ENCODE assay signal across 22 cellular contexts in genomic region chr10:126315471-126316177, GRCh38.
DNase-seq lines count a peak whose midpoint lies in the region; ATAC-seq and TF ChIP-seq lines count a peak whose summit lies in the region.
"Had no signal": no experiment of that assay in that cellular context is flagged by ENCODE, and none has a peak within 500 bp of the region (broad histone marks: within the 10 kb centered on the region; RNA-seq: fewer than 3 reads in every experiment).

No MANE protein-coding gene starts in this region.

- 5% methylated on average over 12 of the region's 12 CpGs for WGBS in mammary epithelial cell (ENCODE audit: low coverage, missing lambda C conversion rate)

- dilution Hi-C loops in mammary epithelial cell (cut with HindIII; ENCODE audit: low sequenced_read_pairs): no loop called here

- no peaks in the 10 kb centered on the region for H3K36me3 ChIP-seq in right atrium auricular region
- no peaks in the 10 kb centered on the region for H3K36me3 ChIP-seq in mammary epithelial cell (ENCODE audit: insufficient read depth, low read length)
- no peaks in the 10 kb centered on the region for H3K36me3 ChIP-seq in lower lobe of right lung
- H3K36me3 ChIP-seq: upper lobe of right lung had no signal

- no peaks in the 10 kb centered on the region for H3K4me1 ChIP-seq in right atrium auricular region
- no peaks in the 10 kb centered on the region for H3K4me1 ChIP-seq in mammary epithelial cell (ENCODE audit: insufficient read depth, low read length)
- no peaks in the 10 kb centered on the region for H3K4me1 ChIP-seq in lower lobe of right lung
- H3K4me1 ChIP-seq: Caco-2, psoas muscle had no signal

- H2AFZ ChIP-seq in mammary epithelial cell (ENCODE audit: low read depth, low read length): peak overlapping the region; percentile 24

- in situ Hi-C loops in mammary epithelial cell (cut with MboI; ENCODE audit: low sequenced_read_pairs in 2 of 2): no loop called here

- H3K27me3 ChIP-seq in right atrium auricular region: no peaks in the 10 kb centered on the region
- H3K27me3 ChIP-seq in mammary epithelial cell (ENCODE audit: insufficient read depth, low read length): peaks cover 4% of the 10 kb centered on the region
- H3K27me3 ChIP-seq in lower lobe of right lung (ENCODE audit: low read depth): no peaks in the 10 kb centered on the region
- H3K27me3 ChIP-seq: upper lobe of right lung had no signal

- no peak overlapping the region for H3K4me2 ChIP-seq in mammary epithelial cell (ENCODE audit: insufficient read depth, low read depth, low read length)

- TF ChIP-seq CTCF in right atrium auricular region (IDR thresholded peaks at IDR 0.05): no peak
- TF ChIP-seq CTCF in mammary epithelial cell (conservative IDR thresholded peaks at IDR 0.05 in 1 of 2, IDR thresholded peaks at IDR 0.05 in 1 of 2; ENCODE audit: extremely low read depth in 1 of 2, insufficient read depth in 1 of 2, low read depth in 1 of 2, low read length in 2 of 2): no peak
- TF ChIP-seq CTCF in lower lobe of right lung (IDR thresholded peaks at IDR 0.05): no peak

- H3K79me2 ChIP-seq in mammary epithelial cell (ENCODE audit: insufficient read depth, low read length): no peaks in the 10 kb centered on the region

- DNase-seq in left cardiac atrium: no peak
- DNase-seq in right atrium auricular region (ENCODE audit: low spot score): no peak
- no peak for DNase-seq in mammary epithelial cell
- DNase-seq in medulla oblongata (ENCODE audit: extremely low spot score): peak; percentile 9
- DNase-seq in SIG-M5 treated with dmso at 0.1 percent for 504 hours (lab: John Stamatoyannopoulos, UW; ENCODE audit: unreplicated experiment): no peak
- no peak for DNase-seq in lower lobe of right lung
- DNase-seq in posterior vena cava (ENCODE audit: low spot score): no peak
- DNase-seq: 8988T; activated B cell treated with CpG ODN at 0.5 μM for 24 hours; activated CD8-positive, alpha-beta memory T cell treated with anti-CD3 and anti-CD28 coated beads, Interleukin-2, amount 50 U/mL, for 4 hours; activated naive CD4-positive, alpha-beta T cell treated with Interleukin-2 at 50 U/mL for 16 hours; Caco-2; endodermal cell; head of caudate nucleus; KBM-7; NCI-H1436 treated with DMSO at 0.1 percent for 48 hours; NCI-H446; psoas muscle; stimulated activated CD4-positive, alpha-beta T cell treated with anti-CD3 and anti-CD28 coated beads, Interleukin-2, amount 100 ng/mL, for 24 hours; T-cell; upper lobe of right lung had no signal

- no peaks in the 10 kb centered on the region for H4K20me1 ChIP-seq in mammary epithelial cell (ENCODE audit: insufficient read depth, low read length)

- no peak overlapping the region for H3K9ac ChIP-seq in mammary epithelial cell (ENCODE audit: insufficient read depth, low read length)

- BruUV-seq in mammary epithelial cell (replicated peaks; lab: Mats Ljungman, UMichigan): no TSS peak

- intact Hi-C loops in left cardiac atrium (cut with DNase I) (no loop called here), mammary epithelial cell (cut with micrococcal nuclease) (no loop called here), lower lobe of right lung (cut with DNase I) (no loop called here), posterior vena cava (cut with DNase I) (no loop called here)

- no peaks in the 10 kb centered on the region for H3K9me3 ChIP-seq in right atrium auricular region
- H3K9me3 ChIP-seq in mammary epithelial cell (replicated peaks; ENCODE audit: insufficient read depth, low read length): no peaks in the 10 kb centered on the region
- H3K9me3 ChIP-seq in lower lobe of right lung: no peaks in the 10 kb centered on the region
- H3K9me3 ChIP-seq: Caco-2, psoas muscle, upper lobe of right lung had no signal

- CTCF ChIA-PET in mammary epithelial cell (lab: Charles Lee; ENCODE audit: low non-redundant PET): interaction anchor here (0.7 kb wide), 1 partner anchor 925 kb away, joined by 4 read pairs; no protein-coding TSS in a partner anchor

- no peak overlapping the region for H3K27ac ChIP-seq in right atrium auricular region
- no peak overlapping the region for H3K27ac ChIP-seq in mammary epithelial cell (ENCODE audit: insufficient read depth, low read depth, low read length)
- H3K27ac ChIP-seq in lower lobe of right lung: no peak overlapping the region
- H3K27ac ChIP-seq: psoas muscle, upper lobe of right lung had no signal

- H3K4me3 ChIP-seq in right atrium auricular region: no peak overlapping the region
- no peak overlapping the region for H3K4me3 ChIP-seq in mammary epithelial cell (replicated peaks in 1 of 3; ENCODE audit: insufficient read depth in 1 of 3, low read depth in 2 of 3, low read length in 3 of 3)
- no peak overlapping the region for H3K4me3 ChIP-seq in lower lobe of right lung
- H3K4me3 ChIP-seq: psoas muscle, upper lobe of right lung had no signal

- peak; percentile 67 to 77 for ATAC-seq in left cardiac atrium
- no peak for ATAC-seq in GM21717 (IDR thresholded peaks at IDR 0.05; ENCODE audit: unreplicated experiment)
- ATAC-seq in lower lobe of right lung: no peak
- ATAC-seq: psoas muscle, T-cell, upper lobe of right lung had no signal

Comparison
In these comparisons a context has a peak if more than half of its experiments do, and no peak if none do; other contexts are left out.
1. ATAC-seq: peak in left cardiac atrium (2 of 2); none in GM21717 (single experiment) and lower lobe of right lung (0 of 2).